ENCODE assay signal across 25 cellular contexts in genomic region chr5:88388476-88389170, GRCh38.
A peak's percentile ranks its signal among the peaks of the same experiment; 100 is the strongest.
DNase-seq lines count a peak whose midpoint lies in the region; ATAC-seq, FAIRE-seq and TF ChIP-seq lines count a peak whose summit lies in the region.
"Had no signal": no experiment of that assay in that cellular context is flagged by ENCODE, and none has a peak within 500 bp of the region (broad histone marks: within the 10 kb centered on the region; RNA-seq: fewer than 3 reads in every experiment).

No MANE protein-coding gene starts in this region.

- H3K27me3 ChIP-seq in HepG2 (ENCODE audit: control insufficient read depth in 1 of 2, insufficient read depth in 2 of 2, low read length in 2 of 2) (no peaks in the 10 kb centered on the region), right lobe of liver (no peaks in the 10 kb centered on the region), psoas muscle (ENCODE audit: insufficient read depth in 3 of 3, low read length in 2 of 3) (no peaks in the 10 kb centered on the region)
- H3K27me3 ChIP-seq: BLaER1, heart left ventricle, tibial artery had no signal

- H3K27ac ChIP-seq in HepG2 (ENCODE audit: extremely low read length, insufficient read depth, low read length) (no peak overlapping the region), right lobe of liver (no peak overlapping the region), psoas muscle (no peak overlapping the region)
- H3K27ac ChIP-seq: BLaER1, heart left ventricle, tibial artery had no signal

- H3K9ac ChIP-seq in HepG2 (ENCODE audit: insufficient read depth, low read depth, low read length), result no peak overlapping the region
- H3K9ac ChIP-seq: BLaER1 had no signal

- H2AFZ ChIP-seq in HepG2 (ENCODE audit: low read length), result no peak overlapping the region

- BruUV-seq in HepG2 (replicated peaks; lab: Mats Ljungman, UMichigan), result no TSS peak

- TF ChIP-seq EP300 in HepG2 (IDR thresholded peaks at IDR 0.05; ENCODE audit: low read depth in 2 of 2, low read length in 2 of 2) (no peak), HepG2 (CRISPR knock-in tag; IDR thresholded peaks at IDR 0.05; ENCODE audit: borderline replicate concordance) (no peak)

- no peaks in the 10 kb centered on the region for H3K4me1 Mint-ChIP-seq in activated T-helper 2 cell treated with anti-CD3 and anti-CD28 coated beads, Interferon-gamma antibody, Interleukin-2, Interleukin-4, amounts not matched to agents 10 μg/mL and 5 μg/mL and 100 μg/mL, durations not matched to agents 14 hours and 24 hours and 36 hours (ENCODE audit: low read depth)
- H3K4me1 Mint-ChIP-seq: IgD-negative memory B cell; stimulated activated memory B cell treated with anti-CD40 and anti-IgM and Interleukin-4, amounts not matched to agents 10 μg/mL and 1 μg/mL and 100 μg/mL, for 72 hours had no signal

- no peaks in the 10 kb centered on the region for H4K20me1 ChIP-seq in HepG2 (ENCODE audit: insufficient read depth, low read length)
- H4K20me1 ChIP-seq: BLaER1 had no signal

- CTCF ChIA-PET in HepG2 (lab: Yijun Ruan, JAX; ENCODE audit: low intra/inter-chr PET ratio, low total read pairs), result no interaction called here

- no peaks in the 10 kb centered on the region for H3K36me3 Mint-ChIP-seq in activated T-helper 2 cell treated with anti-CD3 and anti-CD28 coated beads, Interferon-gamma antibody, Interleukin-2, Interleukin-4, amounts not matched to agents 10 μg/mL and 5 μg/mL and 100 μg/mL, durations not matched to agents 14 hours and 24 hours and 36 hours (ENCODE audit: low read depth)
- H3K36me3 Mint-ChIP-seq: IgD-negative memory B cell; stimulated activated memory B cell treated with anti-CD40 and anti-IgM and Interleukin-4, amounts not matched to agents 10 μg/mL and 1 μg/mL and 100 μg/mL, for 72 hours had no signal

- POLR2A ChIA-PET in HepG2 (lab: Yijun Ruan, JAX), result no interaction called here

- TF ChIP-seq CTCF in HepG2 (CRISPR knock-in tag; IDR thresholded peaks at IDR 0.05), result no peak
- TF ChIP-seq CTCF in right lobe of liver (IDR thresholded peaks at IDR 0.05), result no peak
- no peak for TF ChIP-seq CTCF in psoas muscle (IDR thresholded peaks at IDR 0.05)

- H3K9me3 ChIP-seq in HepG2 (ENCODE audit: low read length) (no peaks in the 10 kb centered on the region), right lobe of liver (no peaks in the 10 kb centered on the region), psoas muscle (no peaks in the 10 kb centered on the region)
- H3K9me3 ChIP-seq: BLaER1, heart left ventricle, tibial artery had no signal

- H3K27ac Mint-ChIP-seq in activated T-helper 2 cell treated with anti-CD3 and anti-CD28 coated beads, Interferon-gamma antibody, Interleukin-2, Interleukin-4, amounts not matched to agents 10 μg/mL and 5 μg/mL and 100 μg/mL, durations not matched to agents 14 hours and 24 hours and 36 hours, result no peak overlapping the region
- H3K27ac Mint-ChIP-seq: activated CD8-positive, alpha-beta T cell treated with anti-CD3 and anti-CD28 coated beads for 36 hours; activated T-cell treated with anti-CD3 and anti-CD28 coated beads, Interleukin-2, amount 50 U/mL, for 72 hours; stimulated activated memory B cell treated with anti-CD40 and anti-IgM and Interleukin-4, amounts not matched to agents 10 μg/mL and 1 μg/mL and 100 μg/mL, for 72 hours had no signal

- H3K4me2 ChIP-seq in HepG2 (ENCODE audit: low read depth, low read length), result no peak overlapping the region
- H3K4me2 ChIP-seq: BLaER1 had no signal

- H3K27me3 Mint-ChIP-seq in activated T-helper 2 cell treated with anti-CD3 and anti-CD28 coated beads, Interferon-gamma antibody, Interleukin-2, Interleukin-4, amounts not matched to agents 10 μg/mL and 5 μg/mL and 100 μg/mL, durations not matched to agents 14 hours and 24 hours and 36 hours (ENCODE audit: low read depth), result no peaks in the 10 kb centered on the region
- H3K27me3 Mint-ChIP-seq: IgD-negative memory B cell had no signal

- no peak for TF ChIP-seq RAD21 in HepG2 (CRISPR knock-in tag; IDR thresholded peaks at IDR 0.05)

- H3K36me3 ChIP-seq in HepG2 (replicated peaks in 1 of 2; ENCODE audit: control insufficient read depth in 1 of 2, insufficient read depth in 2 of 2, low read length in 2 of 2) (no peaks in the 10 kb centered on the region), right lobe of liver (no peaks in the 10 kb centered on the region), psoas muscle (ENCODE audit: insufficient read depth in 1 of 2, low read depth in 1 of 2) (no peaks in the 10 kb centered on the region)
- H3K36me3 ChIP-seq: BLaER1, heart left ventricle, tibial artery had no signal

- ATAC-seq in HepG2 (no peak), right lobe of liver (no peak), psoas muscle (no peak)
- ATAC-seq: activated CD8-positive, alpha-beta T cell treated with anti-CD3 and anti-CD28 coated beads for 36 hours; activated T-cell treated with anti-CD3 and anti-CD28 coated beads, Interleukin-2, amount 50 U/mL, for 72 hours; heart left ventricle; right cardiac atrium; stimulated activated memory B cell treated with anti-CD40 and anti-IgM and Interleukin-4, amounts not matched to agents 10 μg/mL and 1 μg/mL and 100 μg/mL, for 72 hours had no signal

- no peak overlapping the region for H3K4me3 ChIP-seq in HepG2 (replicated peaks in 1 of 3; ENCODE audit: insufficient read depth in 1 of 3, low read depth in 2 of 3, low read length in 3 of 3)
- no peak overlapping the region for H3K4me3 ChIP-seq in right lobe of liver
- no peak overlapping the region for H3K4me3 ChIP-seq in psoas muscle
- H3K4me3 ChIP-seq: BLaER1, heart left ventricle, tibial artery had no signal

- 15% methylated on average over 6 of the region's 6 CpGs for WGBS in HepG2 (ENCODE audit: low lambda C conversion rate)
- WGBS in right lobe of liver (ENCODE audit: insufficient coverage, low coverage, low lambda C conversion rate, missing lambda C conversion rate), result 84% methylated on average over 6 of the region's 6 CpGs
- 69 to 70% (median 69%) methylated on average over 6 of the region's 6 CpGs for WGBS in psoas muscle, 3 donors

- TF ChIP-seq POLR2A in HepG2 (IDR thresholded peaks at IDR 0.05; ENCODE audit: insufficient read depth in 1 of 2, low read depth in 2 of 2, low read length in 2 of 2) (no peak), right lobe of liver (IDR thresholded peaks at IDR 0.05) (no peak)

- H3K4me1 ChIP-seq in HepG2 (ENCODE audit: insufficient read depth, low read length), result no peaks in the 10 kb centered on the region
- no peaks in the 10 kb centered on the region for H3K4me1 ChIP-seq in right lobe of liver
- no peaks in the 10 kb centered on the region for H3K4me1 ChIP-seq in psoas muscle
- H3K4me1 ChIP-seq: BLaER1, heart left ventricle, tibial artery had no signal

- FAIRE-seq in HepG2 (lab: Jason Lieb, UNC), result no peak
- FAIRE-seq in frontal cortex (lab: Jason Lieb, UNC), result no peak
- FAIRE-seq: A204.1 had no signal

- H3K4me3 Mint-ChIP-seq in activated T-helper 2 cell treated with anti-CD3 and anti-CD28 coated beads, Interferon-gamma antibody, Interleukin-2, Interleukin-4, amounts not matched to agents 10 μg/mL and 5 μg/mL and 100 μg/mL, durations not matched to agents 14 hours and 24 hours and 36 hours (ENCODE audit: low read depth), result no peak overlapping the region
- H3K4me3 Mint-ChIP-seq: activated CD8-positive, alpha-beta T cell treated with anti-CD3 and anti-CD28 coated beads for 36 hours; activated T-cell treated with anti-CD3 and anti-CD28 coated beads, Interleukin-2, amount 50 U/mL, for 72 hours; IgD-negative memory B cell; stimulated activated memory B cell treated with anti-CD40 and anti-IgM and Interleukin-4, amounts not matched to agents 10 μg/mL and 1 μg/mL and 100 μg/mL, for 72 hours had no signal

- no peaks in the 10 kb centered on the region for H3K9me3 Mint-ChIP-seq in activated T-helper 2 cell treated with anti-CD3 and anti-CD28 coated beads, Interferon-gamma antibody, Interleukin-2, Interleukin-4, amounts not matched to agents 10 μg/mL and 5 μg/mL and 100 μg/mL, durations not matched to agents 14 hours and 24 hours and 36 hours
- H3K9me3 Mint-ChIP-seq: activated CD8-positive, alpha-beta T cell treated with anti-CD3 and anti-CD28 coated beads for 36 hours; activated T-cell treated with anti-CD3 and anti-CD28 coated beads, Interleukin-2, amount 50 U/mL, for 72 hours; stimulated activated memory B cell treated with anti-CD40 and anti-IgM and Interleukin-4, amounts not matched to agents 10 μg/mL and 1 μg/mL and 100 μg/mL, for 72 hours had no signal

- H3K79me2 ChIP-seq in HepG2 (ENCODE audit: insufficient read depth, low read length), result no peaks in the 10 kb centered on the region

- in situ Hi-C loops in HepG2 (cut with HindIII; ENCODE audit: extremely low pct_ligation_motif_present, low pct_unique_long_range_greater_than_20kb), result no loop called here

- intact Hi-C loops in HepG2 (cut with micrococcal nuclease; ENCODE audit: unreplicated experiment) (no loop called here), right lobe of liver (cut with DNase I) (no loop called here), psoas muscle (cut with DNase I) (no loop called here)
- intact Hi-C loops in activated T-helper 2 cell treated with anti-CD3 and anti-CD28 coated beads, Interferon-gamma antibody, Interleukin-2, Interleukin-4, amounts not matched to agents 10 μg/mL and 5 μg/mL and 100 μg/mL, durations not matched to agents 14 hours and 24 hours and 36 hours (cut with micrococcal nuclease), result no loop called here

- no peak for DNase-seq in HepG2 (ENCODE audit: low spot score)
- DNase-seq in right lobe of liver, result no peak
- DNase-seq in cerebellar cortex (ENCODE audit: low spot score), result peak; percentile 42
- peak; percentile 63 for DNase-seq in islet precursor cell
- no peak for DNase-seq in 8988T
- DNase-seq in activated T-helper 2 cell treated with anti-CD3 and anti-CD28 coated beads, Interferon-gamma antibody, Interleukin-2, Interleukin-4, amounts not matched to agents 10 μg/mL and 5 μg/mL and 100 μg/mL, durations not matched to agents 14 hours and 24 hours and 36 hours (ENCODE audit: low spot score), result no peak
- DNase-seq in frontal cortex (ENCODE audit: low spot score in 2 of 2), result no peak
- no peak for DNase-seq in psoas muscle
- DNase-seq: activated CD8-positive, alpha-beta T cell treated with anti-CD3 and anti-CD28 coated beads for 36 hours; activated T-cell treated with anti-CD3 and anti-CD28 coated beads, Interleukin-2, amount 50 U/mL, for 72 hours; effector CD8-positive, alpha-beta T cell; heart left ventricle; kidney glomerular epithelial cell; midbrain; NCI-H1694 treated with DMSO at 0.1 percent for 48 hours; NCI-H526; OCI-M1; right cardiac atrium; SHP77 treated with DMSO at 0.1 percent for 48 hours; T-helper 2 cell; tibial artery had no signal

TF ChIP-seq in HepG2, 621 proteins besides CTCF, POLR2A, EP300 and RAD21:
- TF ChIP-seq CEBPB (IDR thresholded peaks at IDR 0.05; ENCODE audit: borderline replicate concordance, low read depth, low read length) (peak; percentile 19; the same call in 1 of the 2 replicates), HOXA7 (CRISPR knock-in tag; IDR thresholded peaks at IDR 0.05) (no peak)

Comparison
In these comparisons a context has a peak if more than half of its experiments do, and no peak if none do; other contexts are left out.
1. DNase-seq: peak in cerebellar cortex (single experiment) and islet precursor cell (single experiment); none in HepG2 (single experiment), right lobe of liver (0 of 3), 8988T (single experiment), activated T-helper 2 cell treated with anti-CD3 and anti-CD28 coated beads, Interferon-gamma antibody, Interleukin-2, Interleukin-4, amounts not matched to agents 10 μg/mL and 5 μg/mL and 100 μg/mL, durations not matched to agents 14 hours and 24 hours and 36 hours (single experiment), frontal cortex (0 of 2) and psoas muscle (0 of 2).